Comparison of ENCODE assay signal across 9 cellular contexts in genomic region chr15:92833493-92834271, GRCh38.
DNase-seq lines count a peak whose midpoint lies in the region; ATAC-seq and TF ChIP-seq lines count a peak whose summit lies in the region.
"Had no signal": no experiment of that assay in that cellular context is flagged by ENCODE, and none has a peak within 500 bp of the region (broad histone marks: within the 10 kb centered on the region; RNA-seq: fewer than 3 reads in every experiment).

No MANE protein-coding gene starts in this region.

- H3K9me3 Mint-ChIP-seq in activated CD4-positive, alpha-beta memory T cell treated with anti-CD3 and anti-CD28 coated beads, Interleukin-2, amount 10 ng/mL, durations not matched to agents 7 days and 5 days = no peaks in the 10 kb centered on the region

- no peak for DNase-seq in HL-60 (ENCODE audit: low read depth in 1 of 2, low spot score in 1 of 2)
- no peak for DNase-seq in activated CD4-positive, alpha-beta memory T cell treated with anti-CD3 and anti-CD28 coated beads, Interleukin-2, amount 10 ng/mL, durations not matched to agents 7 days and 5 days
- DNase-seq in A172 (ENCODE audit: low spot score) = no peak
- DNase-seq: activated CD4-positive, CD25-positive, alpha-beta regulatory T cell treated with anti-CD3 and anti-CD28 coated beads, Interleukin-2, amount 50 U/mL, for 72 hours; NCI-H1694 had no signal

- H3K27me3 Mint-ChIP-seq in activated CD4-positive, alpha-beta memory T cell treated with anti-CD3 and anti-CD28 coated beads, Interleukin-2, amount 10 ng/mL, durations not matched to agents 7 days and 5 days = no peaks in the 10 kb centered on the region

- H3K9me3 ChIP-seq in stomach smooth muscle (ENCODE audit: control insufficient read depth in 2 of 2, low read length in 2 of 2) = no peaks in the 10 kb centered on the region

- H3K36me3 ChIP-seq in stomach smooth muscle (ENCODE audit: control insufficient read depth in 2 of 2, insufficient read depth in 2 of 2, low read length in 2 of 2) = no peaks in the 10 kb centered on the region

- TF ChIP-seq CTCF in HL-60 (IDR thresholded peaks at IDR 0.05; ENCODE audit: insufficient read depth, low read length) = no peak

- H3K9ac ChIP-seq in stomach smooth muscle (ENCODE audit: low read length in 2 of 2) = peak overlapping the region; percentile 14 to 26

- H3K36me3 Mint-ChIP-seq in activated CD4-positive, alpha-beta memory T cell treated with anti-CD3 and anti-CD28 coated beads, Interleukin-2, amount 10 ng/mL, durations not matched to agents 7 days and 5 days (ENCODE audit: low read depth) = peaks cover 4% of the 10 kb centered on the region

- H3K4me3 ChIP-seq in HL-60 (replicated peaks; ENCODE audit: insufficient read depth, low read length) (no peak overlapping the region), stomach smooth muscle (ENCODE audit: low read length in 2 of 2) (peak overlapping the region in 1 of 2 donors; percentile 40)

- peaks cover 31% of the 10 kb centered on the region for H3K4me1 ChIP-seq in stomach smooth muscle (ENCODE audit: control insufficient read depth, insufficient read depth, low read length)

- H3K4me3 Mint-ChIP-seq in activated CD4-positive, alpha-beta memory T cell treated with anti-CD3 and anti-CD28 coated beads, Interleukin-2, amount 10 ng/mL, durations not matched to agents 7 days and 5 days = peak overlapping the region; percentile 8

- H3K27ac Mint-ChIP-seq in activated CD4-positive, alpha-beta memory T cell treated with anti-CD3 and anti-CD28 coated beads, Interleukin-2, amount 10 ng/mL, durations not matched to agents 7 days and 5 days = peak overlapping the region; percentile 94

- H3K27ac ChIP-seq in HL-60 (replicated peaks) (peak overlapping the region; percentile 86), layer of hippocampus (ENCODE audit: low read depth, low read length) (peak overlapping the region; percentile 97), stomach smooth muscle (ENCODE audit: low read length) (peak overlapping the region; percentile 90)

- H3K27me3 ChIP-seq in HL-60 (ENCODE audit: insufficient read depth, poor library complexity, severe bottlenecking) = no peaks in the 10 kb centered on the region
- H3K27me3 ChIP-seq in layer of hippocampus (ENCODE audit: control insufficient read depth, insufficient read depth, low read length) = no peaks in the 10 kb centered on the region
- H3K27me3 ChIP-seq in stomach smooth muscle (ENCODE audit: control insufficient read depth in 1 of 2, insufficient read depth in 2 of 2, low read length in 2 of 2) = no peaks in the 10 kb centered on the region

- peaks cover 59% of the 10 kb centered on the region for H3K4me1 Mint-ChIP-seq in activated CD4-positive, alpha-beta memory T cell treated with anti-CD3 and anti-CD28 coated beads, Interleukin-2, amount 10 ng/mL, durations not matched to agents 7 days and 5 days

- CTCF ChIA-PET in activated CD4-positive, alpha-beta memory T cell treated with anti-CD3 and anti-CD28 coated beads, Interleukin-2, amount 10 ng/mL, durations not matched to agents 7 days and 5 days (lab: Charles Lee) = interaction anchor here (0.6 to 5.1 kb wide), 7 partner anchors 10 to 84 kb away, joined by 3 to 69 read pairs (median 11); partner anchors contain the start of gene CHD2

- POLR2A ChIA-PET in activated CD4-positive, alpha-beta memory T cell treated with anti-CD3 and anti-CD28 coated beads, Interleukin-2, amount 10 ng/mL, durations not matched to agents 7 days and 5 days (lab: Charles Lee) = interaction anchor here (0.8 to 8.5 kb wide), 9 partner anchors 9 to 88 kb away, joined by 3 to 453 read pairs (median 55); partner anchors contain the start of gene CHD2

- ATAC-seq in HG02571 (IDR thresholded peaks at IDR 0.05; ENCODE audit: unreplicated experiment) (no peak), HG03135 (IDR thresholded peaks at IDR 0.05; ENCODE audit: unreplicated experiment) (no peak)
